ENCODE assay signal across 29 cellular contexts in the genomic region with DNA sequence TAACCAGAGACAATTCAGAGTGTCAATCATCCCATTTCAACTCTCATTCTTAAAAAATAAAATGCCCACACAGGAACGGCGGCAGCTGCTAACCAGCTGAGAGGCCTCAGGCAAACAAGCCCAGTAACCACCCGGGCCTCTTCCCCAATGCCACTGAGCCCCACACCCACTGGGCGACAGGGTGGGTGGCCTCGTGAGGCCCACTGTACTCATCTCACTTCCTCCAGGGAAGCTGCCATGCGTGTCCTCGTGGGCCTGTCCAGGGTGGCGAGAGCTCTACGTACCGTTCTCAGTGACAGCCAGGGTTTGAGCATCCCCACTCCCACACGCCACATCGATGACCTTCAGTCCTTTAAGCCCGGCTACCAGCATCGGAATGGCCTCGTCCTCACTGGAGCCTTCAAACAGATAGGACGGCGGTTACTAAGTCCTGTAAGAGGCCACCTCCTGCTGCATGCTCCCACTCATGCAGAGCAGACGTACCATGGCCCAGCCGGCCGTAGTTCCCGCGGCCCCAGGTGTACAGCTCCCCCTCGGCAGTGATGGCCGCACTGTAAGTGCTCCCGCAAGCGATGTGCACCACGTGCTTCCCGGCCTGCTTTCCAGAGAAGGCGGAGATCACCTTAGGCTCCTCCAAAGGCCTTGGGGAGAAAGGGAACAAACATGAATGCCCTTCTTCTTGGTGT. TPM values are rescaled to one million over a fixed set of nuclear protein-coding genes. Genes with fewer than 3 reads are reported as not detected.
DNase-seq lines count a peak whose midpoint lies in the region; ATAC-seq, FAIRE-seq and TF ChIP-seq lines count a peak whose summit lies in the region.
"Had no signal": no experiment of that assay in that cellular context is flagged by ENCODE, and none has a peak within 500 bp of the region (broad histone marks: within the 10 kb centered on the region; RNA-seq: fewer than 3 reads in every experiment).

No MANE protein-coding gene starts in this region.

- no peaks in the 10 kb centered on the region for H3K27me3 Mint-ChIP-seq in memory B cell
- H3K27me3 Mint-ChIP-seq: CD8-positive, alpha-beta memory T cell had no signal

- peak overlapping the region; percentile 80 for H3K4me3 Mint-ChIP-seq in memory B cell
- H3K4me3 Mint-ChIP-seq: CD14-positive monocyte; CD8-positive, alpha-beta memory T cell; HFFc6 had no signal

- no peaks in the 10 kb centered on the region for H3K27me3 ChIP-seq in GM12878 (replicated peaks in 1 of 2; ENCODE audit: control insufficient read depth in 2 of 2, insufficient read depth in 2 of 2, low read length in 1 of 2)
- H3K27me3 ChIP-seq: BE2C, MG63, SJSA1 had no signal

- no peak for DNase-seq in GM12878 (ENCODE audit: low read depth, low spot score)
- no peak for DNase-seq in memory B cell (ENCODE audit: low spot score in 2 of 2)
- DNase-seq in HK-2 (ENCODE audit: unreplicated experiment) = no peak
- no peak for DNase-seq in NCI-H1694 (lab: John Stamatoyannopoulos, UW)
- DNase-seq in middle frontal gyrus (ENCODE audit: extremely low spot score, low spot score) = no peak
- DNase-seq in HTR-8/SVneo (ENCODE audit: insufficient read length, low spot score) = no peak
- DNase-seq: BE2C; CD8-positive, alpha-beta memory T cell; DMS 273 treated with DMSO at 0.1 percent for 48 hours; DMS79; EL; GDM1; GOT3; HFFc6; KG1; MG63; NCI-H1105 treated with DMSO at 0.1 percent for 48 hours; NCI-H146; NCI-H2029; NCI-H446 treated with DMSO at 0.1 percent for 48 hours; NCI-H526; NCI-H82; NK-92 treated with Interleukin-12 subunit alpha and Interleukin-12 subunit beta, amount 100 ng/mL, for 24 hours; PC-9; Right ventricle myocardium superior had no signal

- CTCF ChIA-PET in GM12878 (lab: Yijun Ruan, JAX) = no interaction called here

- FAIRE-seq in GM12878 (lab: Jason Lieb, UNC) (no peak), HTR-8/SVneo (lab: Jason Lieb, UNC) (no peak)

- H3K9me3 Mint-ChIP-seq in memory B cell = no peaks in the 10 kb centered on the region
- H3K9me3 Mint-ChIP-seq: CD14-positive monocyte; CD8-positive, alpha-beta memory T cell; HFFc6 had no signal

- ATAC-seq in GM19023 (IDR thresholded peaks at IDR 0.05; ENCODE audit: unreplicated experiment) (peak; percentile 46), GM12878 (peak; percentile 75), memory B cell (ENCODE audit: low read depth) (peak; percentile 59)

- peaks cover 14% of the 10 kb centered on the region in 2 experiments for H3K36me3 ChIP-seq in GM12878 (ENCODE audit: control insufficient read depth in 2 of 2, insufficient read depth in 2 of 2, low read length in 1 of 2)

- H3K4me3 ChIP-seq in GM12878 = no peak overlapping the region
- H3K4me3 ChIP-seq: HAP-1, MG63, PC-9, SJSA1 had no signal

- WGBS in GM12878 (ENCODE audit: insufficient coverage, insufficient replicate concordance, low lambda C conversion rate, missing lambda C conversion rate) = 65% methylated on average over 29 of the region's 29 CpGs

- H3K4me2 ChIP-seq in GM12878 (ENCODE audit: control insufficient read depth, insufficient read depth) = no peak overlapping the region
- H3K4me2 ChIP-seq: PC-9 had no signal

- H3K4me1 Mint-ChIP-seq in memory B cell = peaks cover 11% of the 10 kb centered on the region
- H3K4me1 Mint-ChIP-seq: CD14-positive monocyte had no signal

- TF ChIP-seq RAD21 in GM12878 (IDR thresholded peaks at IDR 0.05; ENCODE audit: insufficient read depth, low read depth, low read length) = no peak

- POLR2A ChIA-PET in GM12878 (lab: Charles Lee) = no interaction called here

- no TSS peak for BruUV-seq in GM12878 (replicated peaks; lab: Mats Ljungman, UMichigan)

- RAD21 ChIA-PET in GM12878 (lab: Charles Lee; ENCODE audit: unreplicated experiment) = no interaction called here

- peaks cover 57% of the 10 kb centered on the region for H3K36me3 Mint-ChIP-seq in memory B cell

- SMC1A ChIA-PET in GM12878 (lab: Charles Lee; ENCODE audit: uncharacterized antibody, unreplicated experiment) = no interaction called here

- TF ChIP-seq CTCF in GM12878 (IDR thresholded peaks at IDR 0.05 in 2 of 3, conservative IDR thresholded peaks at IDR 0.05 in 1 of 3; ENCODE audit: control insufficient read depth in 2 of 3, extremely low read depth in 1 of 3, insufficient read depth in 1 of 3, low read depth in 3 of 3, low read length in 3 of 3) = no peak

- no peaks in the 10 kb centered on the region for H3K79me2 ChIP-seq in GM12878 (ENCODE audit: control insufficient read depth, insufficient read depth, low read length)

- H3K4me1 ChIP-seq in GM12878 (ENCODE audit: control insufficient read depth, insufficient read depth, low read length) = no peaks in the 10 kb centered on the region; the same call in 1 of the 2 replicates
- H3K4me1 ChIP-seq: BE2C, HAP-1 had no signal

- intact Hi-C loops in GM12878 (cut with micrococcal nuclease; ENCODE audit: unreplicated experiment) = no loop called here

- H3K27ac Mint-ChIP-seq in memory B cell = peak overlapping the region; percentile 63
- H3K27ac Mint-ChIP-seq: CD14-positive monocyte; CD8-positive, alpha-beta memory T cell; HFFc6 had no signal

- TF ChIP-seq POLR2A in GM12878 (IDR thresholded peaks at IDR 0.05; ENCODE audit: low read depth, low read length) = no peak

- no peaks in the 10 kb centered on the region for H4K20me1 ChIP-seq in GM12878 (ENCODE audit: control insufficient read depth, insufficient read depth)

- in situ Hi-C loops in GM12878 (cut with MboI) = no loop called here

- no peak for TF ChIP-seq EP300 in GM12878 (IDR thresholded peaks at IDR 0.05; ENCODE audit: borderline replicate concordance in 1 of 2, control insufficient read depth in 1 of 2, low read depth in 2 of 2, low read length in 2 of 2)

- H3K27ac ChIP-seq in GM12878 (ENCODE audit: control insufficient read depth, insufficient read depth) = peak overlapping the region; percentile 20
- H3K27ac ChIP-seq: PC-9, SJSA1 had no signal

- no peak overlapping the region for H2AFZ ChIP-seq in GM12878 (ENCODE audit: control insufficient read depth, low read depth, low read length)
- H2AFZ ChIP-seq: PC-9 had no signal

- H3K9ac ChIP-seq in GM12878 (ENCODE audit: control insufficient read depth, insufficient read depth, low read length) = no peak overlapping the region

- H3K9me3 ChIP-seq in GM12878 (replicated peaks; ENCODE audit: control insufficient read depth, insufficient read depth, low read length) = no peaks in the 10 kb centered on the region
- H3K9me3 ChIP-seq: BE2C, HAP-1, MG63, SJSA1 had no signal

TF ChIP-seq in GM12878, 131 proteins besides CTCF, POLR2A, EP300 and RAD21:
- TF ChIP-seq KDM1A (IDR thresholded peaks at IDR 0.05; ENCODE audit: borderline replicate concordance) (no peak), SPI1 (IDR thresholded peaks at IDR 0.05; ENCODE audit: borderline replicate concordance, insufficient read depth, low read depth, low read length) (peak; percentile 52; the same call in 1 of the 2 replicates), PAX5 (IDR thresholded peaks at IDR 0.05; ENCODE audit: borderline replicate concordance, low read depth, low read length) (peak; percentile 91), SIX5 (IDR thresholded peaks at IDR 0.05; ENCODE audit: low read depth, low read length, severe bottlenecking) (no peak)
TF ChIP-seq in GM12878: peak in this region for 2.

RNA-seq across cellular contexts. Expression of a gene that starts 56.5 kb away (rescaled TPM):
- 119 and 124 TPM in 2 replicates for total RNA-seq in GM12878 (2013; cell fraction: nucleolus; rRNA removed)
- 28.2 and 29.8 TPM in 2 replicates for total RNA-seq in GM12878 (2014; rRNA removed)
- 18.5 and 19.7 TPM in 2 replicates for total RNA-seq in GM12878 (2014; rRNA removed; fragmentation: Illumina TruSeq; extraction: Trizol)
- total RNA-seq in GM12878 (2021) = 39.0 and 39.8 TPM in 2 replicates
- 10.7 TPM for polyA plus RNA-seq in GM12878 (2011; ENCODE audit: low read depth)
- 8.7 and 12.8 TPM in 2 replicates for polyA plus RNA-seq in GM12878 (2011; rRNA removed)
- 17.1 and 21.9 TPM in 2 replicates for polyA plus RNA-seq in GM12878 (2011; cell fraction: cytosol; rRNA removed)
- 54.6 and 71.7 TPM in 2 replicates for polyA plus RNA-seq in GM12878 (2011; cell fraction: nucleus; rRNA removed)
- 19.3 and 20.3 TPM in 2 replicates for polyA plus RNA-seq in GM12878 (2012)
- 21.2 and 35.7 TPM in 2 replicates for polyA plus RNA-seq in GM12878 (2014; fragmentation: Illumina TruSeq; extraction: Trizol)
- polyA plus RNA-seq in GM12878 (2014; fragmentation: Nextera tagmentation; extraction: Ambion mirVana) = 1 to 10 TPM; 6.1 to 8.0 TPM
- polyA plus RNA-seq in GM12878 (2014; rRNA removed) = 23.7 and 27.1 TPM in 2 replicates
- polyA plus RNA-seq in GM12878 (2016; fragmentation: Nextera tagmentation; extraction: Ambion mirVana) = 10 to 100 TPM; 24.3 to 31.2 TPM
- polyA minus RNA-seq in GM12878 (2011; rRNA and poly(A)+ RNA removed) = 21.5 and 38.2 TPM in 2 replicates
- 15.4 and 16.6 TPM in 2 replicates for polyA minus RNA-seq in GM12878 (2011; cell fraction: cytosol; rRNA and poly(A)+ RNA removed)
- 30.1 and 59.3 TPM in 2 replicates for polyA minus RNA-seq in GM12878 (2011; cell fraction: nucleus; rRNA and poly(A)+ RNA removed)
